Comparison of ENCODE assay signal across 18 cellular contexts in genomic region chr1:192993426-192994085, GRCh38.
DNase-seq lines count a peak whose midpoint lies in the region; ATAC-seq, FAIRE-seq and TF ChIP-seq lines count a peak whose summit lies in the region.
"Had no signal": no experiment of that assay in that cellular context is flagged by ENCODE, and none has a peak within 500 bp of the region (broad histone marks: within the 10 kb centered on the region; RNA-seq: fewer than 3 reads in every experiment).

No MANE protein-coding gene starts in this region.

- no peak overlapping the region for H3K27ac ChIP-seq in GM12878 (ENCODE audit: control insufficient read depth, insufficient read depth)
- H3K27ac ChIP-seq: gastrocnemius medialis, prostate gland had no signal

- in situ Hi-C loops in GM12878 (cut with MboI): no loop called here

- FAIRE-seq in GM12878 (lab: Jason Lieb, UNC): peak; percentile 38
- FAIRE-seq: H54 had no signal

- H3K4me1 ChIP-seq in GM12878 (ENCODE audit: control insufficient read depth, insufficient read depth, low read length): no peaks in the 10 kb centered on the region
- no peaks in the 10 kb centered on the region for H3K4me1 ChIP-seq in BE2C
- H3K4me1 ChIP-seq: gastrocnemius medialis, prostate gland had no signal

- WGBS in GM12878 (ENCODE audit: insufficient coverage, insufficient replicate concordance, low lambda C conversion rate, missing lambda C conversion rate): 82% methylated on average over 10 of the region's 10 CpGs

- H3K4me2 ChIP-seq in GM12878 (ENCODE audit: control insufficient read depth, insufficient read depth): no peak overlapping the region

- H3K79me2 ChIP-seq in GM12878 (ENCODE audit: control insufficient read depth, insufficient read depth, low read length): no peaks in the 10 kb centered on the region

- no peak overlapping the region for H3K9ac ChIP-seq in GM12878 (ENCODE audit: control insufficient read depth, insufficient read depth, low read length)

- SMC1A ChIA-PET in GM12878 (lab: Charles Lee; ENCODE audit: uncharacterized antibody, unreplicated experiment): interaction anchor here (0.8 kb wide), 1 partner anchor 297 kb away, joined by 3 read pairs; no protein-coding TSS in a partner anchor

- no peak overlapping the region for H2AFZ ChIP-seq in GM12878 (ENCODE audit: control insufficient read depth, low read depth, low read length)

- peak; percentile 63 for ATAC-seq in GM18873 (IDR thresholded peaks at IDR 0.05; ENCODE audit: low FRiP score, unreplicated experiment)
- peak; percentile 50 for ATAC-seq in HG03378 (IDR thresholded peaks at IDR 0.05; ENCODE audit: unreplicated experiment)
- peak; percentile 71 for ATAC-seq in GM12878
- no peak for ATAC-seq in SK-N-SH treated with all-trans-retinoic acid at 6 μM for 48 hours
- ATAC-seq: activated naive CD8-positive, alpha-beta T cell treated with anti-CD3 and anti-CD28 coated beads, Interleukin-2, amount 50 U/mL, for 24 hours; gastrocnemius medialis; left ventricle myocardium superior had no signal

- CTCF ChIA-PET in GM12878 (lab: Yijun Ruan, JAX): no interaction called here

- no peak for TF ChIP-seq RAD21 in GM12878 (IDR thresholded peaks at IDR 0.05; ENCODE audit: insufficient read depth, low read depth, low read length)

- peak; percentile 6 for DNase-seq in EH (ENCODE audit: low read depth)
- DNase-seq in GM12878 (ENCODE audit: low read depth, low spot score): no peak
- DNase-seq in NCI-H187 (lab: John Stamatoyannopoulos, UW): no peak
- no peak for DNase-seq in BE2C
- no peak for DNase-seq in hypothalamus (lab: John Stamatoyannopoulos, UW)
- DNase-seq: activated naive CD8-positive, alpha-beta T cell treated with anti-CD3 and anti-CD28 coated beads, Interleukin-2, amount 50 U/mL, for 24 hours; Caco-2; endodermal cell; gastrocnemius medialis; left ventricle myocardium superior; NCI-H1436 treated with DMSO at 0.1 percent for 48 hours; NCI-H226; NK-92 treated with Interleukin-12 subunit alpha and Interleukin-12 subunit beta, amount 100 ng/mL, for 24 hours had no signal

- TF ChIP-seq POLR2A in GM12878 (IDR thresholded peaks at IDR 0.05; ENCODE audit: low read depth, low read length): no peak

- no peak for TF ChIP-seq CTCF in GM12878 (IDR thresholded peaks at IDR 0.05 in 2 of 3, conservative IDR thresholded peaks at IDR 0.05 in 1 of 3; ENCODE audit: control insufficient read depth in 2 of 3, extremely low read depth in 1 of 3, insufficient read depth in 1 of 3, low read depth in 3 of 3, low read length in 3 of 3)
- no peak for TF ChIP-seq CTCF in BE2C (IDR thresholded peaks at IDR 0.05; ENCODE audit: low read depth, low read length)

- RAD21 ChIA-PET in GM12878 (lab: Charles Lee; ENCODE audit: unreplicated experiment): no interaction called here

- TF ChIP-seq EP300 in GM12878 (IDR thresholded peaks at IDR 0.05; ENCODE audit: borderline replicate concordance in 1 of 2, control insufficient read depth in 1 of 2, low read depth in 2 of 2, low read length in 2 of 2): no peak

- POLR2A ChIA-PET in GM12878 (lab: Charles Lee): no interaction called here

- no TSS peak for BruUV-seq in GM12878 (replicated peaks; lab: Mats Ljungman, UMichigan)

- H3K27me3 ChIP-seq in GM12878 (replicated peaks in 1 of 2; ENCODE audit: control insufficient read depth in 2 of 2, insufficient read depth in 2 of 2, low read length in 1 of 2) (no peaks in the 10 kb centered on the region), BE2C (no peaks in the 10 kb centered on the region)
- H3K27me3 ChIP-seq: gastrocnemius medialis had no signal

- H3K9me3 ChIP-seq in GM12878 (replicated peaks; ENCODE audit: control insufficient read depth, insufficient read depth, low read length): no peaks in the 10 kb centered on the region; the same call in 2 of the 3 replicates
- no peaks in the 10 kb centered on the region for H3K9me3 ChIP-seq in BE2C
- H3K9me3 ChIP-seq: gastrocnemius medialis, prostate gland had no signal

- H4K20me1 ChIP-seq in GM12878 (ENCODE audit: control insufficient read depth, insufficient read depth): no peaks in the 10 kb centered on the region

- H3K4me3 ChIP-seq in GM12878 (no peak overlapping the region), BE2C (ENCODE audit: low read depth, low read length) (no peak overlapping the region)
- H3K4me3 ChIP-seq: gastrocnemius medialis, prostate gland had no signal

- intact Hi-C loops in GM12878 (cut with micrococcal nuclease; ENCODE audit: unreplicated experiment): no loop called here

- H3K36me3 ChIP-seq in GM12878 (ENCODE audit: control insufficient read depth in 2 of 2, insufficient read depth in 2 of 2, low read length in 1 of 2): peaks cover 2 to 5% of the 10 kb centered on the region in 2 experiments; a peak in 3 of 4 replicates
- H3K36me3 ChIP-seq in BE2C: peaks cover 9% of the 10 kb centered on the region
- H3K36me3 ChIP-seq: prostate gland had no signal

TF ChIP-seq in GM12878, 131 proteins besides CTCF, POLR2A, EP300 and RAD21 (continues in another document):
- TF ChIP-seq, protein P1, sequence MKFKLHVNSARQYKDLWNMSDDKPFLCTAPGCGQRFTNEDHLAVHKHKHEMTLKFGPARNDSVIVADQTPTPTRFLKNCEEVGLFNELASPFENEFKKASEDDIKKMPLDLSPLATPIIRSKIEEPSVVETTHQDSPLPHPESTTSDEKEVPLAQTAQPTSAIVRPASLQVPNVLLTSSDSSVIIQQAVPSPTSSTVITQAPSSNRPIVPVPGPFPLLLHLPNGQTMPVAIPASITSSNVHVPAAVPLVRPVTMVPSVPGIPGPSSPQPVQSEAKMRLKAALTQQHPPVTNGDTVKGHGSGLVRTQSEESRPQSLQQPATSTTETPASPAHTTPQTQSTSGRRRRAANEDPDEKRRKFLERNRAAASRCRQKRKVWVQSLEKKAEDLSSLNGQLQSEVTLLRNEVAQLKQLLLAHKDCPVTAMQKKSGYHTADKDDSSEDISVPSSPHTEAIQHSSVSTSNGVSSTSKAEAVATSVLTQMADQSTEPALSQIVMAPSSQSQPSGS (IDR thresholded peaks at IDR 0.05; ENCODE audit: low read length): peak; percentile 32; the same call in 1 of the 2 replicates
- TF ChIP-seq IRF4 (IDR thresholded peaks at IDR 0.05; ENCODE audit: low read depth, low read length) (0 out of 2 replicates have a peak, but pooled peaks have one; percentile 42), IKZF2 (IDR thresholded peaks at IDR 0.05) (0 out of 4 replicates have a peak, but pooled peaks of 1 of the 2 experiments have one; percentile 20)

TF ChIP-seq in SK-N-SH treated with all-trans-retinoic acid at 6 μM for 48 hours, 23 proteins besides CTCF, POLR2A, EP300 and RAD21 (continues in another document):
- no peak for TF ChIP-seq ZFP3 (CRISPR knock-in tag; IDR thresholded peaks at IDR 0.05)
- no peak for TF ChIP-seq CSDC2 (CRISPR knock-in tag; IDR thresholded peaks at IDR 0.05)
- TF ChIP-seq TOX (CRISPR knock-in tag; IDR thresholded peaks at IDR 0.05; ENCODE audit: borderline replicate concordance): no peak
- no peak for TF ChIP-seq CSRNP3 (CRISPR knock-in tag; IDR thresholded peaks at IDR 0.05)
- TF ChIP-seq ZNF565 (CRISPR knock-in tag; conservative IDR thresholded peaks at IDR 0.05; ENCODE audit: low read depth): no peak
- no peak for TF ChIP-seq SNAI2 (CRISPR knock-in tag; IDR thresholded peaks at IDR 0.05)
- TF ChIP-seq POU6F1 (CRISPR knock-in tag; IDR thresholded peaks at IDR 0.05; ENCODE audit: borderline replicate concordance, low read depth): no peak
- TF ChIP-seq OSR1 (CRISPR knock-in tag; IDR thresholded peaks at IDR 0.05): no peak
- TF ChIP-seq ZC3H10 (CRISPR knock-in tag; IDR thresholded peaks at IDR 0.05): no peak
- no peak for TF ChIP-seq TCF4 (CRISPR knock-in tag; IDR thresholded peaks at IDR 0.05; ENCODE audit: borderline replicate concordance)
- TF ChIP-seq ISL1 (CRISPR knock-in tag; IDR thresholded peaks at IDR 0.05): no peak
